Comparison of ENCODE assay signal across 8 cellular contexts in the genomic region with DNA sequence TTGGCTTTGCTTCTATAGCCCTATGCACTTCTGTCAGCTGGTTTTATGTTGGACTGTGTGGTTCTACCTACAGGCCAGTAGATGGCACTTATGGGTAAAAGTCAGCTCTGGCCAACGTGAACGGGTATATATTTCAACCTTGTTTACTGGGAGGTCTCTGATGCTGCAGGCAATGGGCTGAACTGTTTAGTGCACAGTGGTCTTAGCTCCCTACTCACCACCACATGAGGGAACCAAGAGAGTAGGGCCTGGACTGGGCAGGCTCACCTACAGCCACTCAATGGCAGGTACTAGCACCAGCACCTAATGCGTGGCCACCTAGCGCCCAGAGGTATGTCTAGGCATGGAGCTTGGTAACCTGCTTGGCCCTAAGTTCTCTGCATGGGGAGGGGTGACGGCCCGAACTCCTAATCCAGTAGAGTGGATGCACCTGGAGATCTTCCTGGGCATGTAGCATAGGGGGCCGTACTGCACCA.
DNase-seq lines count a peak whose midpoint lies in the region; ATAC-seq, FAIRE-seq and TF ChIP-seq lines count a peak whose summit lies in the region.

No MANE protein-coding gene starts in this region.

- ATAC-seq in GM19043 (IDR thresholded peaks at IDR 0.05; ENCODE audit: low read depth, unreplicated experiment) (peak; percentile 84), HG03139 (IDR thresholded peaks at IDR 0.05; ENCODE audit: unreplicated experiment) (peak; percentile 54)

- FAIRE-seq in D721Med (lab: Jason Lieb, UNC) (no peak), urothelium cell line (lab: Jason Lieb, UNC) (no peak)

- no peak for DNase-seq in D721Med (ENCODE audit: insufficient read length, low spot score)
- peak; percentile 83 for DNase-seq in NCI-H82 (lab: John Stamatoyannopoulos, UW)
- peak; percentile 27 for DNase-seq in fibroblast of gingiva (ENCODE audit: low read depth)
- peak; percentile 10 for DNase-seq in urothelium cell line (ENCODE audit: low spot score)
- DNase-seq in cortex of kidney (lab: John Stamatoyannopoulos, UW) = no peak
- no peak for DNase-seq in hippocampal formation (lab: John Stamatoyannopoulos, UW)

- TF ChIP-seq CTCF in D721Med (IDR thresholded peaks at IDR 0.05; ENCODE audit: insufficient read depth, missing control alignments) = peak; percentile 69

Comparison
In these comparisons a context has a peak if more than half of its experiments do, and no peak if none do; other contexts are left out.
1. DNase-seq: peak in NCI-H82 (single experiment), fibroblast of gingiva (single experiment) and urothelium cell line (single experiment); none in D721Med (single experiment), cortex of kidney (single experiment) and hippocampal formation (0 of 2).